Comparison of ENCODE assay signal across 22 cellular contexts in the genomic region with DNA sequence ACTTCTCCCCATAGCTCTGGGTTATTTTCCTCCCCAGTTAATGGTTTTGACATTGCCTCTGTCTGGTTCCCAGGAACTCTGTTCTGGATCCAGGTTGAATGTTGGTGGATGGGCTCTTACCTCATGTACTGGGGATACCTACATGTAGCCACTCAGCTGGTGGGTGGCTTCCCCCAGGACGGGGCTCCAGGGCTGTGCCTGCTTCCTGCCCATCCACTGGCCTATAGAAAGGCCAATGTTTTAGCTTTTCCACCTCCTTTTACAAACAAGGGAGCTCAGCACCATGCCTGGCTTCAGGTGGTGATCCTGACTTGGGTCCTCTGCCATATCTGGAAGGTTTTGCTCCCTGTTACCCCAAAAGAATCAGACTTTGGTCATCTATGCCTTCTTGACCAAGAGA.
DNase-seq lines count a peak whose midpoint lies in the region; ATAC-seq, FAIRE-seq and TF ChIP-seq lines count a peak whose summit lies in the region.
"Had no signal": no experiment of that assay in that cellular context is flagged by ENCODE, and none has a peak within 500 bp of the region (broad histone marks: within the 10 kb centered on the region; RNA-seq: fewer than 3 reads in every experiment).

No MANE protein-coding gene starts in this region.

- H3K79me2 ChIP-seq in osteoblast (ENCODE audit: insufficient read depth, low read length), result no peaks in the 10 kb centered on the region

- no peaks in the 10 kb centered on the region for H4K20me1 ChIP-seq in osteoblast (ENCODE audit: insufficient read depth, low read length)

- H3K4me3 ChIP-seq in osteoblast (ENCODE audit: insufficient read depth, low read length), result no peak overlapping the region
- H3K4me3 ChIP-seq: pancreas, right atrium auricular region, upper lobe of left lung had no signal

- H3K4me2 ChIP-seq in osteoblast (ENCODE audit: insufficient read depth, low read length), result no peak overlapping the region

- peaks cover 8% of the 10 kb centered on the region for H3K36me3 Mint-ChIP-seq in activated CD8-positive, alpha-beta memory T cell treated with anti-CD3 and anti-CD28 coated beads, Interleukin-2, amount 10 ng/mL, durations not matched to agents 7 days and 5 days
- H3K36me3 Mint-ChIP-seq in activated naive CD8-positive, alpha-beta T cell, result peaks cover 4% of the 10 kb centered on the region
- H3K36me3 Mint-ChIP-seq: naive B cell had no signal

- H3K9me3 Mint-ChIP-seq in activated CD8-positive, alpha-beta memory T cell treated with anti-CD3 and anti-CD28 coated beads, Interleukin-2, amount 10 ng/mL, durations not matched to agents 7 days and 5 days (ENCODE audit: low read depth), result no peaks in the 10 kb centered on the region
- no peaks in the 10 kb centered on the region for H3K9me3 Mint-ChIP-seq in activated naive CD8-positive, alpha-beta T cell (ENCODE audit: low read depth)

- H3K27me3 Mint-ChIP-seq in activated CD8-positive, alpha-beta memory T cell treated with anti-CD3 and anti-CD28 coated beads, Interleukin-2, amount 10 ng/mL, durations not matched to agents 7 days and 5 days, result no peaks in the 10 kb centered on the region
- H3K27me3 Mint-ChIP-seq in activated naive CD8-positive, alpha-beta T cell, result no peaks in the 10 kb centered on the region
- H3K27me3 Mint-ChIP-seq: naive B cell had no signal

- H3K36me3 ChIP-seq in osteoblast (ENCODE audit: insufficient read depth, low read length), result no peaks in the 10 kb centered on the region
- H3K36me3 ChIP-seq: pancreas, right atrium auricular region, upper lobe of left lung had no signal

- no peak for TF ChIP-seq POLR2A in GM12891 (IDR thresholded peaks at IDR 0.05; ENCODE audit: low read depth, low read length)

- no peak overlapping the region for H3K27ac ChIP-seq in osteoblast (ENCODE audit: low read depth, low read length)
- H3K27ac ChIP-seq: epithelial cell of prostate, pancreas, right atrium auricular region had no signal

- no peak for DNase-seq in activated CD8-positive, alpha-beta memory T cell treated with anti-CD3 and anti-CD28 coated beads, Interleukin-2, amount 10 ng/mL, durations not matched to agents 7 days and 5 days
- no peak for DNase-seq in activated CD8-positive, alpha-beta memory T cell treated with anti-CD3 and anti-CD28 coated beads, Interleukin-2, amount 50 U/mL, for 48 hours
- DNase-seq in GM12891 (ENCODE audit: insufficient read length, low spot score) (no peak), osteoblast (ENCODE audit: insufficient read length, low spot score, missing footprints) (peak; percentile 31), hypothalamus (lab: John Stamatoyannopoulos, UW) (no peak)
- DNase-seq: activated gamma-delta T cell treated with Interleukin-2 at 50 U/mL for 16 hours; cerebellar nuclear complex; EL; head of caudate nucleus; naive B cell; NCI-H1417 treated with DMSO at 0.1 percent for 48 hours; NCI-H524 treated with DMSO at 0.1 percent for 48 hours; pancreas; stimulated activated CD4-positive, alpha-beta T cell treated with anti-CD3 and anti-CD28 coated beads, Interleukin-4, amount 100 ng/mL, for 4 hours; upper lobe of left lung had no signal

- no peak for ATAC-seq in activated CD8-positive, alpha-beta memory T cell treated with anti-CD3 and anti-CD28 coated beads, Interleukin-2, amount 10 ng/mL, durations not matched to agents 7 days and 5 days
- no peak for ATAC-seq in GM19395 (IDR thresholded peaks at IDR 0.05; ENCODE audit: unreplicated experiment)
- no peak for ATAC-seq in activated CD4-positive, CD25-positive, alpha-beta regulatory T cell treated with anti-CD3 and anti-CD28 coated beads, Interleukin-2, amount 50 U/mL, for 24 hours
- ATAC-seq: Panc1, pancreas had no signal

- H3K4me1 Mint-ChIP-seq in activated CD8-positive, alpha-beta memory T cell treated with anti-CD3 and anti-CD28 coated beads, Interleukin-2, amount 10 ng/mL, durations not matched to agents 7 days and 5 days, result peaks cover 82% of the 10 kb centered on the region
- peaks cover 83% of the 10 kb centered on the region for H3K4me1 Mint-ChIP-seq in activated naive CD8-positive, alpha-beta T cell (ENCODE audit: low read depth)

- H2AFZ ChIP-seq in osteoblast (ENCODE audit: low read length), result no peak overlapping the region

- TF ChIP-seq CTCF in osteoblast (IDR thresholded peaks at IDR 0.05; ENCODE audit: extremely low read depth, low read depth, low read length), result no peak

- H3K27me3 ChIP-seq in osteoblast (ENCODE audit: insufficient read depth, low read length), result peaks cover 3% of the 10 kb centered on the region
- H3K27me3 ChIP-seq: pancreas, right atrium auricular region, upper lobe of left lung had no signal

- peaks cover 9% of the 10 kb centered on the region for H3K4me1 ChIP-seq in osteoblast (ENCODE audit: insufficient read depth, low read length)
- H3K4me1 ChIP-seq: pancreas, right atrium auricular region had no signal

- CTCF ChIA-PET in activated CD8-positive, alpha-beta memory T cell treated with anti-CD3 and anti-CD28 coated beads, Interleukin-2, amount 10 ng/mL, durations not matched to agents 7 days and 5 days (lab: Charles Lee), result interaction anchor here (0.8 to 5.4 kb wide), 10 partner anchors 10 to 120 kb away, joined by 3 to 44 read pairs (median 5); no protein-coding TSS in a partner anchor

- H3K4me3 Mint-ChIP-seq in activated CD8-positive, alpha-beta memory T cell treated with anti-CD3 and anti-CD28 coated beads, Interleukin-2, amount 10 ng/mL, durations not matched to agents 7 days and 5 days, result no peak overlapping the region
- peak overlapping the region; percentile 92 for H3K4me3 Mint-ChIP-seq in activated naive CD8-positive, alpha-beta T cell

- H3K9me3 ChIP-seq in osteoblast (ENCODE audit: low read depth, low read length), result no peaks in the 10 kb centered on the region
- H3K9me3 ChIP-seq: pancreas, right atrium auricular region, upper lobe of left lung had no signal

- H3K27ac Mint-ChIP-seq in activated CD8-positive, alpha-beta memory T cell treated with anti-CD3 and anti-CD28 coated beads, Interleukin-2, amount 10 ng/mL, durations not matched to agents 7 days and 5 days, result peak overlapping the region; percentile 94
- peak overlapping the region; percentile 100 for H3K27ac Mint-ChIP-seq in activated naive CD8-positive, alpha-beta T cell

- peak; percentile 50 for FAIRE-seq in GM12891 (lab: Jason Lieb, UNC)
- FAIRE-seq: H54, pancreas had no signal

TF ChIP-seq in GM12891, 5 proteins besides CTCF, POLR2A, EP300 and RAD21:
- TF ChIP-seq TAF1 (IDR thresholded peaks at IDR 0.05; ENCODE audit: low read depth, low read length) (no peak), SPI1 (IDR thresholded peaks at IDR 0.05; ENCODE audit: low read depth, low read length) (no peak), PAX5 (IDR thresholded peaks at IDR 0.05; ENCODE audit: insufficient read depth, low read length, severe bottlenecking) (no peak), POLR2AphosphoS5 (IDR thresholded peaks at IDR 0.05; ENCODE audit: low read depth, low read length) (no peak), POU2F2 (IDR thresholded peaks at IDR 0.05; ENCODE audit: low read depth, low read length) (no peak)
